In genomic region chr14:25039933-25040332, GRCh38 we compare ENCODE assay signal across 35 cellular contexts. TPM values are rescaled to one million over a fixed set of nuclear protein-coding genes. Genes with fewer than 3 reads are reported as not detected.
"Had no signal": no experiment of that assay in that cellular context is flagged by ENCODE, and none has a peak within 500 bp of the region (broad histone marks: within the 10 kb centered on the region; RNA-seq: fewer than 3 reads in every experiment).

No MANE protein-coding gene starts in this region.

- H3K36me3 ChIP-seq: adrenal gland, ascending aorta, brain microvascular endothelial cell, breast epithelium, cardiac muscle cell had no signal

- H3K4me1 ChIP-seq: adrenal gland, ascending aorta, breast epithelium had no signal

- H3K4me3 ChIP-seq: adrenal gland, ascending aorta, body of pancreas, breast epithelium, cardiac muscle cell had no signal

- ATAC-seq: activated naive CD4-positive, alpha-beta T cell treated with anti-CD3 and anti-CD28 coated beads, Interleukin-2, amount 50 U/mL, for 72 hours; activated naive CD8-positive, alpha-beta T cell treated with anti-CD3 and anti-CD28 coated beads, Interleukin-2, amount 50 U/mL, for 24 hours; activated T-cell treated with anti-CD3 and anti-CD28 coated beads, Interleukin-2, amount 50 U/mL, for 4 hours; activated T-cell treated with anti-CD3 and anti-CD28 coated beads, Interleukin-2, amount 50 U/mL, for 72 hours; activated T-helper 17 cell treated with anti-CD3 and anti-CD28 coated beads, Interleukin-2, amount 50 U/mL, for 72 hours; body of pancreas had no signal

- H3K27ac ChIP-seq: adrenal gland, ascending aorta, body of pancreas, brain microvascular endothelial cell, breast epithelium, cardiac muscle cell had no signal

- H3K9me3 ChIP-seq: adrenal gland, ascending aorta, body of pancreas, breast epithelium had no signal

- H3K27me3 ChIP-seq: adrenal gland, ascending aorta, body of pancreas, brain microvascular endothelial cell, breast epithelium had no signal

- FAIRE-seq: astrocyte, bronchial epithelial cell had no signal

- DNase-seq: activated effector memory CD4-positive, alpha-beta T cell treated with anti-CD3 and anti-CD28 coated beads, Interleukin-2, amount 50 U/mL, for 16 hours; activated effector memory CD4-positive, alpha-beta T cell treated with Interleukin-2 at 50 U/mL for 16 hours; activated gamma-delta T cell; activated gamma-delta T cell treated with Interleukin-2 at 50 U/mL for 16 hours; activated naive CD4-positive, alpha-beta T cell; activated naive CD4-positive, alpha-beta T cell treated with anti-CD3 and anti-CD28 coated beads for 36 hours; activated naive CD4-positive, alpha-beta T cell treated with anti-CD3 and anti-CD28 coated beads, Interleukin-2, amount 10 ng/mL, durations not matched to agents 7 days and 5 days; activated naive CD4-positive, alpha-beta T cell treated with anti-CD3 and anti-CD28 coated beads, Interleukin-2, amount 50 U/mL, for 16 hours; activated naive CD4-positive, alpha-beta T cell treated with Interleukin-2 at 50 U/mL for 16 hours; activated naive CD8-positive, alpha-beta T cell treated with anti-CD3 and anti-CD28 coated beads for 36 hours; activated naive CD8-positive, alpha-beta T cell treated with anti-CD3 and anti-CD28 coated beads, Interleukin-2, amount 10 ng/mL, durations not matched to agents 7 days and 5 days; activated naive CD8-positive, alpha-beta T cell treated with anti-CD3 and anti-CD28 coated beads, Interleukin-2, amount 50 U/mL, for 24 hours; activated T-cell treated with anti-CD3 and anti-CD28 coated beads, Interleukin-2, amount 50 U/mL, for 24 hours; activated T-cell treated with anti-CD3 and anti-CD28 coated beads, Interleukin-2, amount 50 U/mL, for 4 hours; activated T-cell treated with anti-CD3 and anti-CD28 coated beads, Interleukin-2, amount 50 U/mL, for 48 hours; activated T-cell treated with anti-CD3 and anti-CD28 coated beads, Interleukin-2, amount 50 U/mL, for 72 hours; adrenal gland; amniotic stem cell; amygdala; anterior cingulate cortex; aorta; body of pancreas; brain microvascular endothelial cell; caudate nucleus; central memory CD4-positive, alpha-beta T cell; cerebellar nuclear complex had no signal

RNA-seq across cellular contexts. Expression of gene STXBP6, which starts 10.0 kb away (rescaled TPM):
- total RNA-seq: activated naive CD4-positive, alpha-beta T cell treated with anti-CD3 and anti-CD28 coated beads for 36 hours; activated naive CD8-positive, alpha-beta T cell treated with anti-CD3 and anti-CD28 coated beads for 36 hours; activated naive CD8-positive, alpha-beta T cell treated with anti-CD3 and anti-CD28 coated beads, Interleukin-2, amount 10 ng/mL, durations not matched to agents 7 days and 5 days; activated T-cell treated with anti-CD3 and anti-CD28 coated beads, Interleukin-2, amount 50 U/mL, for 72 hours; activated T-helper 1 cell treated with anti-CD3 and anti-CD28 coated beads, Interleukin-12 subunit alpha, Interleukin-12 subunit beta, Interleukin-2, Interleukin-4 antibody, amounts not matched to agents 30 ng/mL and 10 ng/mL and 1 ng/mL, durations not matched to agents 14 hours and 24 hours and 36 hours; activated T-helper 17 cell treated with anti-CD3 and anti-CD28 coated beads, Interleukin-2, amount 50 U/mL, for 72 hours; activated T-helper 2 cell treated with anti-CD3 and anti-CD28 coated beads, Interferon-gamma antibody, Interleukin-2, Interleukin-4, amounts not matched to agents 10 μg/mL and 5 μg/mL and 100 μg/mL, durations not matched to agents 14 hours and 24 hours and 36 hours; bronchial epithelial cell had no signal
